In genomic region chr6:143097224-143097795, GRCh38 we compare ENCODE assay signal across 1 cellular context.
TF ChIP-seq lines count a peak whose summit lies in the region.

No MANE protein-coding gene starts in this region.

TF ChIP-seq in IMR-90, 13 proteins besides CTCF, POLR2A, EP300 and RAD21 (continued from another document):
- TF ChIP-seq, protein P1, sequence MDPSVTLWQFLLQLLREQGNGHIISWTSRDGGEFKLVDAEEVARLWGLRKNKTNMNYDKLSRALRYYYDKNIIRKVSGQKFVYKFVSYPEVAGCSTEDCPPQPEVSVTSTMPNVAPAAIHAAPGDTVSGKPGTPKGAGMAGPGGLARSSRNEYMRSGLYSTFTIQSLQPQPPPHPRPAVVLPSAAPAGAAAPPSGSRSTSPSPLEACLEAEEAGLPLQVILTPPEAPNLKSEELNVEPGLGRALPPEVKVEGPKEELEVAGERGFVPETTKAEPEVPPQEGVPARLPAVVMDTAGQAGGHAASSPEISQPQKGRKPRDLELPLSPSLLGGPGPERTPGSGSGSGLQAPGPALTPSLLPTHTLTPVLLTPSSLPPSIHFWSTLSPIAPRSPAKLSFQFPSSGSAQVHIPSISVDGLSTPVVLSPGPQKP (IDR thresholded peaks at IDR 0.05; ENCODE audit: borderline replicate concordance, low read depth, low read length) = no peak
- TF ChIP-seq NFE2L2 (IDR thresholded peaks at IDR 0.05; ENCODE audit: low read depth, low read length) = no peak
- TF ChIP-seq CHD1 (IDR thresholded peaks at IDR 0.05; ENCODE audit: low read depth, low read length) = no peak
- TF ChIP-seq MAZ (IDR thresholded peaks at IDR 0.05; ENCODE audit: borderline replicate concordance, low read depth, low read length) = no peak
- TF ChIP-seq SMC3 (IDR thresholded peaks at IDR 0.05; ENCODE audit: low read depth, low read length) = no peak
- no peak for TF ChIP-seq FOS (IDR thresholded peaks at IDR 0.05; ENCODE audit: low read depth, low read length)
- no peak for TF ChIP-seq RFX5 (IDR thresholded peaks at IDR 0.05; ENCODE audit: low read depth, low read length)
- TF ChIP-seq BHLHE40 (IDR thresholded peaks at IDR 0.05; ENCODE audit: low read depth, low read length) = no peak
